Comparison of ENCODE assay signal across 1 cellular context in genomic region chr11:7637447-7638157, GRCh38.
TF ChIP-seq lines count a peak whose summit lies in the region.

No MANE protein-coding gene starts in this region.

TF ChIP-seq in SK-N-SH, 30 proteins besides CTCF, POLR2A, EP300 and RAD21 (continued from another document):
- no peak for TF ChIP-seq ZBTB33 (IDR thresholded peaks at IDR 0.05; ENCODE audit: borderline replicate concordance, low read depth)
- no peak for TF ChIP-seq REST (IDR thresholded peaks at IDR 0.05; ENCODE audit: low read depth, low read length)
- TF ChIP-seq TCF12 (IDR thresholded peaks at IDR 0.05): peak; percentile 62; the same call in 1 of the 2 replicates
- no peak for TF ChIP-seq RXRA (IDR thresholded peaks at IDR 0.05; ENCODE audit: borderline replicate concordance, low read depth)
- TF ChIP-seq IRF3 (IDR thresholded peaks at IDR 0.05; ENCODE audit: low read depth, low read length): no peak
- TF ChIP-seq SIN3A (IDR thresholded peaks at IDR 0.05; ENCODE audit: borderline replicate concordance, low read depth, low read length): no peak
- TF ChIP-seq RCOR1 (IDR thresholded peaks at IDR 0.05; ENCODE audit: low read length): no peak
